ENCODE assay signal across 9 cellular contexts in the genomic region with DNA sequence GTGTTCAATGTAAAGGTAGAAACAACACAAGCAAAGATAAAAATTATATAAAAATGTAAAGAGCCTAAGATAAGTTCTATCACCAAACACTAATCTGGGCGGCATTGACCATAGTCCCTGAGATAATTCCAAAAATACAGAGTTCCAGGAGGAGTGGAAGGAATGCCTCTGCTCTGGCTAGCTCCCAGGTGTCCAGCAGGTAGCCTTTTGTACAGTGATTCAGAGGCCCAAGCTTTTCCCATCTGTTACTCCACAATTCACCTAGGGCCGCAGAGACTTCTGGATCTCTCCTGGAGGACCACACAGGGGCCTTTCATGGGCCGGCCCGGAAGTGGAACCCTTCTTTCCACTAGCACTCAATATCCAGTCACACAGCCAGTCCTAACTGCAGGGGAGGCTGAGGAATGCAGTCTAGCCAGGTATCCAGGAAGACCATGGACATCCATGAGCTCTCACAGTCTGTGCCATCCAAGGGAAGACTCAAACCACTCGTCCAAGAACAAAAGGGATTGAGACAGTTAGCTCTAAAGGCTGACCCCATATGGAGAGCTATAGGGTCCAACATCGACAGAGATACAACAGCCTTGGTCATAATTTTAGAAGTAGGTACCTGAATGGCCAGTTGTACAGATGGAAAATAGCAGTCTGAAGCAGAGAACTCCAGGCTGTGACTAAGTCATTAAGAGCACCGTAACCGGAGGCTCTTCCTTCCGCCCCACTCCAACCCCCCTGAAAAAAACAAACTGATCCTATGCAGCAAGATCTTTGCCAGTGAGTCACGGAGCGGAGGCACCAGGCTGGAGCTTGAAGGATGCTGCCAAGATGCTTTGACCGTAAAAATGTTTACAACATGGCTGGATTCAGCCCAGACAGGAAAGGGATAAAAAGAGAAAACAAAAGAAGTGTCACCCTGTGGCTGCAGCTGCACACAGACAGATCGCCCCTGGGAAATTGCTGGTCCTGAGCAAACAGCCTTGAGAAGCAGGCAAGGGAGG.
DNase-seq lines count a peak whose midpoint lies in the region; ATAC-seq and TF ChIP-seq lines count a peak whose summit lies in the region.
"Had no signal": no experiment of that assay in that cellular context is flagged by ENCODE, and none has a peak within 500 bp of the region (broad histone marks: within the 10 kb centered on the region; RNA-seq: fewer than 3 reads in every experiment).

No MANE protein-coding gene starts in this region.

- intact Hi-C loops in sciatic nerve (cut with DNase I): no loop called here

- H3K4me3 ChIP-seq in fibroblast of pulmonary artery (replicated peaks; ENCODE audit: low read depth, low read length): no peak overlapping the region
- H3K4me3 ChIP-seq: ascending aorta had no signal

- in situ Hi-C loops in GM13976 (cut with MboI; ENCODE audit: low sequenced_read_pairs, unreplicated experiment): no loop called here

- DNase-seq in GM04504 (ENCODE audit: low read depth) (peak; percentile 98), RKO (ENCODE audit: low spot score) (peak; percentile 47), fibroblast of pulmonary artery (ENCODE audit: low read depth) (peak; percentile 98), sciatic nerve (ENCODE audit: low spot score) (no peak), retina (no peak), pons (ENCODE audit: low spot score) (no peak), GM13976 (ENCODE audit: low spot score) (no peak)

- ATAC-seq in sciatic nerve (peak; percentile 68), HG02884 (IDR thresholded peaks at IDR 0.05; ENCODE audit: unreplicated experiment) (no peak)

- TF ChIP-seq CTCF in fibroblast of pulmonary artery (IDR thresholded peaks at IDR 0.05; ENCODE audit: low read length, missing control alignments): peak; percentile 4
- TF ChIP-seq CTCF in GM13976 (IDR thresholded peaks at IDR 0.05; ENCODE audit: borderline replicate concordance, control extremely low read depth, extremely low read depth, insufficient read depth, missing control alignments): no peak

Comparison
In these comparisons a context has a peak if more than half of its experiments do, and no peak if none do; other contexts are left out.
1. DNase-seq: peak in GM04504 (single experiment), RKO (single experiment) and fibroblast of pulmonary artery (single experiment); none in sciatic nerve (single experiment), retina (single experiment), pons (single experiment) and GM13976 (single experiment).